Comparison of ENCODE assay signal across 1 cellular context in the genomic region with DNA sequence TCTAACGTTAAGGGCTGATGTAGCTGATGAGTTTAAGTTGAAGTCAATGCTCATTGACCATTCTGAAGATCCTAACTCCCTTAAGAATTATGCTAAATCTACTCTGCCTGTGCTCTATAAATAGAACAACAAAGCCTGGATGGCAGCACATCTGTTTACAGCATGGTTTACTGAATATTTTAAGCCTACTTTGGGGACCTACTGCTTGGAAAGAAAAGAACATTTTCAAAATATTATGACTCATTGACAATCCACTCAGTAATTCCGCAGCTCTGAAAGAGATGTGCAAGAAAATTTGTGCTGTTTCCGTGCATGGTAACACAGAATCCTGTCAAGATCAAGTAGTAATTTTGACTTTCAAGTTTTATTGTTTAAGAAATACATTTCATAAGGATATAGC.
TF ChIP-seq lines count a peak whose summit lies in the region.

No MANE protein-coding gene starts in this region.

TF ChIP-seq in SK-N-SH, 30 proteins besides CTCF, POLR2A, EP300 and RAD21:
- TF ChIP-seq, protein P1, sequence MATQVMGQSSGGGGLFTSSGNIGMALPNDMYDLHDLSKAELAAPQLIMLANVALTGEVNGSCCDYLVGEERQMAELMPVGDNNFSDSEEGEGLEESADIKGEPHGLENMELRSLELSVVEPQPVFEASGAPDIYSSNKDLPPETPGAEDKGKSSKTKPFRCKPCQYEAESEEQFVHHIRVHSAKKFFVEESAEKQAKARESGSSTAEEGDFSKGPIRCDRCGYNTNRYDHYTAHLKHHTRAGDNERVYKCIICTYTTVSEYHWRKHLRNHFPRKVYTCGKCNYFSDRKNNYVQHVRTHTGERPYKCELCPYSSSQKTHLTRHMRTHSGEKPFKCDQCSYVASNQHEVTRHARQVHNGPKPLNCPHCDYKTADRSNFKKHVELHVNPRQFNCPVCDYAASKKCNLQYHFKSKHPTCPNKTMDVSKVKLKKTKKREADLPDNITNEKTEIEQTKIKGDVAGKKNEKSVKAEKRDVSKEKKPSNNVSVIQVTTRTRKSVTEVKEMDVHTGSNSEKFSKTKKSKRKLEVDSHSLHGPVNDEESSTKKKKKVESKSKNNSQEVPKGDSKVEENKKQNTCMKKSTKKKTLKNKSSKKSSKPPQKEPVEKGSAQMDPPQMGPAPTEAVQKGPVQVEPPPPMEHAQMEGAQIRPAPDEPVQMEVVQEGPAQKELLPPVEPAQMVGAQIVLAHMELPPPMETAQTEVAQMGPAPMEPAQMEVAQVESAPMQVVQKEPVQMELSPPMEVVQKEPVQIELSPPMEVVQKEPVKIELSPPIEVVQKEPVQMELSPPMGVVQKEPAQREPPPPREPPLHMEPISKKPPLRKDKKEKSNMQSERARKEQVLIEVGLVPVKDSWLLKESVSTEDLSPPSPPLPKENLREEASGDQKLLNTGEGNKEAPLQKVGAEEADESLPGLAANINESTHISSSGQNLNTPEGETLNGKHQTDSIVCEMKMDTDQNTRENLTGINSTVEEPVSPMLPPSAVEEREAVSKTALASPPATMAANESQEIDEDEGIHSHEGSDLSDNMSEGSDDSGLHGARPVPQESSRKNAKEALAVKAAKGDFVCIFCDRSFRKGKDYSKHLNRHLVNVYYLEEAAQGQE (IDR thresholded peaks at IDR 0.05; ENCODE audit: low read depth, low read length), result no peak
- TF ChIP-seq, protein P2, sequence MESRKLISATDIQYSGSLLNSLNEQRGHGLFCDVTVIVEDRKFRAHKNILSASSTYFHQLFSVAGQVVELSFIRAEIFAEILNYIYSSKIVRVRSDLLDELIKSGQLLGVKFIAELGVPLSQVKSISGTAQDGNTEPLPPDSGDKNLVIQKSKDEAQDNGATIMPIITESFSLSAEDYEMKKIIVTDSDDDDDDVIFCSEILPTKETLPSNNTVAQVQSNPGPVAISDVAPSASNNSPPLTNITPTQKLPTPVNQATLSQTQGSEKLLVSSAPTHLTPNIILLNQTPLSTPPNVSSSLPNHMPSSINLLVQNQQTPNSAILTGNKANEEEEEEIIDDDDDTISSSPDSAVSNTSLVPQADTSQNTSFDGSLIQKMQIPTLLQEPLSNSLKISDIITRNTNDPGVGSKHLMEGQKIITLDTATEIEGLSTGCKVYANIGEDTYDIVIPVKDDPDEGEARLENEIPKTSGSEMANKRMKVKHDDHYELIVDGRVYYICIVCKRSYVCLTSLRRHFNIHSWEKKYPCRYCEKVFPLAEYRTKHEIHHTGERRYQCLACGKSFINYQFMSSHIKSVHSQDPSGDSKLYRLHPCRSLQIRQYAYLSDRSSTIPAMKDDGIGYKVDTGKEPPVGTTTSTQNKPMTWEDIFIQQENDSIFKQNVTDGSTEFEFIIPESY (IDR thresholded peaks at IDR 0.05; ENCODE audit: borderline replicate concordance, low read depth), result no peak
- TF ChIP-seq ELF1 (IDR thresholded peaks at IDR 0.05) (no peak), YY1 (IDR thresholded peaks at IDR 0.05; ENCODE audit: low read depth) (no peak), RXRA (IDR thresholded peaks at IDR 0.05; ENCODE audit: borderline replicate concordance, low read depth) (no peak), GABPA (IDR thresholded peaks at IDR 0.05; ENCODE audit: low read depth) (no peak), TCF12 (IDR thresholded peaks at IDR 0.05) (peak; percentile 59), NRF1 (IDR thresholded peaks at IDR 0.05; ENCODE audit: low read depth, low read length) (no peak), RFX5 (IDR thresholded peaks at IDR 0.05; ENCODE audit: low read length) (no peak), EZH2phosphoT487 (IDR thresholded peaks at IDR 0.05; ENCODE audit: borderline replicate concordance, low read depth) (no peak), JUND (IDR thresholded peaks at IDR 0.05) (peak; percentile 19; the same call in 1 of the 2 replicates), MEF2A (IDR thresholded peaks at IDR 0.05; ENCODE audit: borderline replicate concordance, low read depth) (no peak), FOXM1 (IDR thresholded peaks at IDR 0.05; ENCODE audit: low read depth) (no peak), TEAD4 (IDR thresholded peaks at IDR 0.05; ENCODE audit: borderline replicate concordance, insufficient read depth) (no peak), CHD2 (IDR thresholded peaks at IDR 0.05; ENCODE audit: low read length, partially characterized antibody) (no peak), POLR2AphosphoS5 (IDR thresholded peaks at IDR 0.05; ENCODE audit: low read depth, low read length) (no peak), FOXJ3 (CRISPR knock-in tag; IDR thresholded peaks at IDR 0.05) (no peak), NFIC (IDR thresholded peaks at IDR 0.05; ENCODE audit: borderline replicate concordance) (no peak), FOSL2 (IDR thresholded peaks at IDR 0.05; ENCODE audit: borderline replicate concordance, low read depth) (peak; percentile 17; the same call in 1 of the 2 replicates), SIN3A (IDR thresholded peaks at IDR 0.05; ENCODE audit: borderline replicate concordance, low read depth, low read length) (no peak), TAF1 (IDR thresholded peaks at IDR 0.05; ENCODE audit: borderline replicate concordance, low read depth, low read length) (no peak), RCOR1 (IDR thresholded peaks at IDR 0.05; ENCODE audit: low read length) (no peak), MXI1 (IDR thresholded peaks at IDR 0.05; ENCODE audit: low read depth, low read length) (no peak), SMC3 (IDR thresholded peaks at IDR 0.05; ENCODE audit: low read depth, low read length) (no peak), GATA2 (CRISPR knock-in tag; IDR thresholded peaks at IDR 0.05) (no peak)
- TF ChIP-seq, protein P3, sequence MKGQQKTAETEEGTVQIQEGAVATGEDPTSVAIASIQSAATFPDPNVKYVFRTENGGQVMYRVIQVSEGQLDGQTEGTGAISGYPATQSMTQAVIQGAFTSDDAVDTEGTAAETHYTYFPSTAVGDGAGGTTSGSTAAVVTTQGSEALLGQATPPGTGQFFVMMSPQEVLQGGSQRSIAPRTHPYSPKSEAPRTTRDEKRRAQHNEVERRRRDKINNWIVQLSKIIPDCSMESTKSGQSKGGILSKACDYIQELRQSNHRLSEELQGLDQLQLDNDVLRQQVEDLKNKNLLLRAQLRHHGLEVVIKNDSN (IDR thresholded peaks at IDR 0.05; ENCODE audit: borderline replicate concordance, low read depth), result no peak
- TF ChIP-seq, protein P4, sequence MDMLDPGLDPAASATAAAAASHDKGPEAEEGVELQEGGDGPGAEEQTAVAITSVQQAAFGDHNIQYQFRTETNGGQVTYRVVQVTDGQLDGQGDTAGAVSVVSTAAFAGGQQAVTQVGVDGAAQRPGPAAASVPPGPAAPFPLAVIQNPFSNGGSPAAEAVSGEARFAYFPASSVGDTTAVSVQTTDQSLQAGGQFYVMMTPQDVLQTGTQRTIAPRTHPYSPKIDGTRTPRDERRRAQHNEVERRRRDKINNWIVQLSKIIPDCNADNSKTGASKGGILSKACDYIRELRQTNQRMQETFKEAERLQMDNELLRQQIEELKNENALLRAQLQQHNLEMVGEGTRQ (IDR thresholded peaks at IDR 0.05; ENCODE audit: borderline replicate concordance, low read depth, low read length), result no peak
- TF ChIP-seq, protein P5, sequence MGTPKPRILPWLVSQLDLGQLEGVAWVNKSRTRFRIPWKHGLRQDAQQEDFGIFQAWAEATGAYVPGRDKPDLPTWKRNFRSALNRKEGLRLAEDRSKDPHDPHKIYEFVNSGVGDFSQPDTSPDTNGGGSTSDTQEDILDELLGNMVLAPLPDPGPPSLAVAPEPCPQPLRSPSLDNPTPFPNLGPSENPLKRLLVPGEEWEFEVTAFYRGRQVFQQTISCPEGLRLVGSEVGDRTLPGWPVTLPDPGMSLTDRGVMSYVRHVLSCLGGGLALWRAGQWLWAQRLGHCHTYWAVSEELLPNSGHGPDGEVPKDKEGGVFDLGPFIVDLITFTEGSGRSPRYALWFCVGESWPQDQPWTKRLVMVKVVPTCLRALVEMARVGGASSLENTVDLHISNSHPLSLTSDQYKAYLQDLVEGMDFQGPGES (IDR thresholded peaks at IDR 0.05; ENCODE audit: low read depth, low read length), result no peak
- TF ChIP-seq, protein P6, sequence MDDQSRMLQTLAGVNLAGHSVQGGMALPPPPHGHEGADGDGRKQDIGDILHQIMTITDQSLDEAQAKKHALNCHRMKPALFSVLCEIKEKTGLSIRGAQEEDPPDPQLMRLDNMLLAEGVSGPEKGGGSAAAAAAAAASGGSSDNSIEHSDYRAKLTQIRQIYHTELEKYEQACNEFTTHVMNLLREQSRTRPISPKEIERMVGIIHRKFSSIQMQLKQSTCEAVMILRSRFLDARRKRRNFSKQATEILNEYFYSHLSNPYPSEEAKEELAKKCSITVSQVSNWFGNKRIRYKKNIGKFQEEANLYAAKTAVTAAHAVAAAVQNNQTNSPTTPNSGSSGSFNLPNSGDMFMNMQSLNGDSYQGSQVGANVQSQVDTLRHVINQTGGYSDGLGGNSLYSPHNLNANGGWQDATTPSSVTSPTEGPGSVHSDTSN (IDR thresholded peaks at IDR 0.05), result no peak
- TF ChIP-seq, protein P7, sequence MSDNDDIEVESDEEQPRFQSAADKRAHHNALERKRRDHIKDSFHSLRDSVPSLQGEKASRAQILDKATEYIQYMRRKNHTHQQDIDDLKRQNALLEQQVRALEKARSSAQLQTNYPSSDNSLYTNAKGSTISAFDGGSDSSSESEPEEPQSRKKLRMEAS (IDR thresholded peaks at IDR 0.05; ENCODE audit: low read depth), result peak; percentile 78
TF ChIP-seq in SK-N-SH: peak in this region for 4.
